In the genomic region with DNA sequence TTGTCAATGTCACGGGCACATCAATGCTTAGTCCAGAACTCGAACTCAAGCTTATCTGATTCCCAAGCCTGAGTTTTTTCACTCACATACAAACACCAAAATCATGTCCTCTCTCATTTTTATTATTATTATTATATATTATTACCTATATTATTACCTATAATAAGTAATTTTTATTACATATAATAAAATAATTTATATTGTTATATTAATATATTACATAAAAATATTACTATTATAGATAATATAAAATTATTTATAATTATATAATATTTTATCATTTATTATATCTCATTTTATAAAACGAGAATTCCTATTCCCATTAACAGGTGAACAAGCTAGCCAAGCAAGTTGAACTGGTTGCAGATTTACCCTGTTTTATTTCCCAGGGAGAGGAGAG, we compare ENCODE assay signal across 3 cellular contexts.
TF ChIP-seq lines count a peak whose summit lies in the region.

No MANE protein-coding gene starts in this region.

TF ChIP-seq in IMR-90, 13 proteins besides CTCF, POLR2A, EP300 and RAD21:
- TF ChIP-seq MAFK (IDR thresholded peaks at IDR 0.05; ENCODE audit: low read depth, low read length): no peak

TF ChIP-seq in WTC11, 78 proteins besides CTCF, POLR2A, EP300 and RAD21:
- TF ChIP-seq HMGA2 (CRISPR knock-in tag; IDR thresholded peaks at IDR 0.05) (peak; percentile 97; the same call in 1 of the 2 replicates), FOXP1 (CRISPR knock-in tag; IDR thresholded peaks at IDR 0.05; ENCODE audit: borderline replicate concordance) (no peak)

TF ChIP-seq in endothelial cell of umbilical vein, 7 proteins besides CTCF, POLR2A, EP300 and RAD21:
- TF ChIP-seq EZH2 (IDR thresholded peaks at IDR 0.05; ENCODE audit: borderline replicate concordance, low read depth, low read length, severe bottlenecking) (no peak), FOS (IDR thresholded peaks at IDR 0.05; ENCODE audit: borderline replicate concordance, insufficient read depth, low read length) (no peak), GATA2 (IDR thresholded peaks at IDR 0.05; ENCODE audit: insufficient read depth, insufficient read length, low read depth, low read length) (no peak), JUN (IDR thresholded peaks at IDR 0.05; ENCODE audit: borderline replicate concordance, insufficient read depth, insufficient read length, low read depth) (no peak), POLR2AphosphoS5 (IDR thresholded peaks at IDR 0.05; ENCODE audit: insufficient read depth, low read depth, low read length) (no peak), MYC (IDR thresholded peaks at IDR 0.05; ENCODE audit: low read depth, low read length) (no peak)
- TF ChIP-seq, protein P1, sequence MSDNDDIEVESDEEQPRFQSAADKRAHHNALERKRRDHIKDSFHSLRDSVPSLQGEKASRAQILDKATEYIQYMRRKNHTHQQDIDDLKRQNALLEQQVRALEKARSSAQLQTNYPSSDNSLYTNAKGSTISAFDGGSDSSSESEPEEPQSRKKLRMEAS (IDR thresholded peaks at IDR 0.05; ENCODE audit: insufficient read depth, insufficient read length): no peak
